In genomic region chr12:108635997-108636808, GRCh38 we compare ENCODE assay signal across 11 cellular contexts. TPM values are rescaled to one million over a fixed set of nuclear protein-coding genes. Genes with fewer than 3 reads are reported as not detected.
DNase-seq lines count a peak whose midpoint lies in the region; ATAC-seq and TF ChIP-seq lines count a peak whose summit lies in the region.
"Had no signal": no experiment of that assay in that cellular context is flagged by ENCODE, and none has a peak within 500 bp of the region (broad histone marks: within the 10 kb centered on the region; RNA-seq: fewer than 3 reads in every experiment).

No MANE protein-coding gene starts in this region.

- peak overlapping the region; percentile 86 for H3K9ac ChIP-seq in DND-41 (ENCODE audit: low read depth, low read length)

- H3K9me3 ChIP-seq in DND-41 (ENCODE audit: insufficient read depth, low read length, severe bottlenecking) (no peaks in the 10 kb centered on the region), HEK293 (ENCODE audit: control insufficient read depth, insufficient read depth, low read depth, low read length) (no peaks in the 10 kb centered on the region), mononuclear cell (ENCODE audit: low read depth, low read length) (no peaks in the 10 kb centered on the region), left ventricle myocardium inferior (replicated peaks) (no peaks in the 10 kb centered on the region)

- DNase-seq in DND-41 (peak; percentile 55), DMS53 (lab: John Stamatoyannopoulos, UW) (no peak), NCI-H2196 treated with DMSO at 0.1 percent for 48 hours (lab: John Stamatoyannopoulos, UW; ENCODE audit: unreplicated experiment) (no peak), HuH-7.5 (ENCODE audit: low spot score) (no peak), left ventricle myocardium inferior (no peak)
- DNase-seq in T-helper 2 cell treated with Interferon-gamma antibody and Interleukin-4, amounts not matched to agents 5 μg/mL and 100 μg/mL, for 36 hours (ENCODE audit: low spot score), result no peak
- DNase-seq: NCI-H524 treated with DMSO at 0.1 percent for 48 hours, occipital lobe, T-helper 9 cell had no signal

- H3K27ac Mint-ChIP-seq in T-helper 2 cell treated with Interferon-gamma antibody and Interleukin-4, amounts not matched to agents 5 μg/mL and 100 μg/mL, for 36 hours, result peak overlapping the region; percentile 99

- peaks cover 20% of the 10 kb centered on the region for H3K36me3 Mint-ChIP-seq in T-helper 2 cell treated with Interferon-gamma antibody and Interleukin-4, amounts not matched to agents 5 μg/mL and 100 μg/mL, for 36 hours (ENCODE audit: low read depth)

- H3K4me3 Mint-ChIP-seq in T-helper 2 cell treated with Interferon-gamma antibody and Interleukin-4, amounts not matched to agents 5 μg/mL and 100 μg/mL, for 36 hours, result peak overlapping the region; percentile 99

- POLR2A ChIA-PET in HEK293 (lab: Yijun Ruan, JAX), result interaction anchor here (0.6 to 1.4 kb wide), 2 partner anchors 11 to 74 kb away, joined by 4 to 7 read pairs; partner anchors contain the start of gene ISCU

- no peaks in the 10 kb centered on the region for H3K27me3 ChIP-seq in DND-41 (ENCODE audit: insufficient read depth, low read length, poor library complexity)
- no peaks in the 10 kb centered on the region for H3K27me3 ChIP-seq in mononuclear cell (ENCODE audit: insufficient read depth, low read length)
- no peaks in the 10 kb centered on the region for H3K27me3 ChIP-seq in left ventricle myocardium inferior (ENCODE audit: low read depth)

- H3K4me3 ChIP-seq in DND-41 (ENCODE audit: low read depth in 1 of 2, low read length in 2 of 2), result peak overlapping the region in 1 of 2 experiments; percentile 59; a peak in 2 of 4 replicates
- no peak overlapping the region for H3K4me3 ChIP-seq in HEK293 (ENCODE audit: low read depth, low read length)
- H3K4me3 ChIP-seq in mononuclear cell (ENCODE audit: low read length), result peak overlapping the region; percentile 37
- H3K4me3 ChIP-seq in left ventricle myocardium inferior, result no peak overlapping the region

- no peaks in the 10 kb centered on the region for H3K9me3 Mint-ChIP-seq in T-helper 2 cell treated with Interferon-gamma antibody and Interleukin-4, amounts not matched to agents 5 μg/mL and 100 μg/mL, for 36 hours

- no peaks in the 10 kb centered on the region for H3K27me3 Mint-ChIP-seq in T-helper 2 cell treated with Interferon-gamma antibody and Interleukin-4, amounts not matched to agents 5 μg/mL and 100 μg/mL, for 36 hours (ENCODE audit: low read depth)

- H3K4me1 ChIP-seq in DND-41 (ENCODE audit: insufficient read depth, low read length) (peaks cover 89% of the 10 kb centered on the region), HEK293 (ENCODE audit: control insufficient read depth, insufficient read depth, low read length) (no peaks in the 10 kb centered on the region; the same call in 1 of the 2 replicates), mononuclear cell (ENCODE audit: insufficient read depth, low read length) (peaks cover 93% of the 10 kb centered on the region), left ventricle myocardium inferior (peaks cover 42% of the 10 kb centered on the region)

- H3K4me1 Mint-ChIP-seq in T-helper 2 cell treated with Interferon-gamma antibody and Interleukin-4, amounts not matched to agents 5 μg/mL and 100 μg/mL, for 36 hours (ENCODE audit: low read depth), result peaks cover 36% of the 10 kb centered on the region

- no peak for TF ChIP-seq CTCF in DND-41 (IDR thresholded peaks at IDR 0.05; ENCODE audit: borderline replicate concordance, extremely low read depth, low read length, poor library complexity, severe bottlenecking)
- TF ChIP-seq CTCF in HEK293 (tag by site-specific recombination; IDR thresholded peaks at IDR 0.05), result no peak
- TF ChIP-seq CTCF in left ventricle myocardium inferior (IDR thresholded peaks at IDR 0.05; ENCODE audit: borderline replicate concordance), result no peak

- H3K79me2 ChIP-seq in DND-41 (ENCODE audit: insufficient read depth, low read length), result peaks cover 31% of the 10 kb centered on the region

- H3K27ac ChIP-seq in DND-41 (ENCODE audit: low read length), result peak overlapping the region; percentile 95
- no peak overlapping the region for H3K27ac ChIP-seq in HEK293 (ENCODE audit: extremely low read depth, low read depth, low read length)
- no peak overlapping the region for H3K27ac ChIP-seq in left ventricle myocardium inferior (replicated peaks)

- ATAC-seq in DND-41 (ENCODE audit: insufficient read depth, low read depth), result no peak

- CTCF ChIA-PET in HEK293 (lab: Yijun Ruan, JAX), result interaction anchor here (0.7 to 5.4 kb wide), 4 partner anchors 18 to 167 kb away, joined by 3 to 35 read pairs (median 4); no protein-coding TSS in a partner anchor

- peak overlapping the region; percentile 26; the same call in 1 of the 2 replicates for H2AFZ ChIP-seq in DND-41 (ENCODE audit: low read depth, low read length)

- no peaks in the 10 kb centered on the region; the same call in none of the 2 replicates for H3K36me3 ChIP-seq in DND-41 (ENCODE audit: insufficient read depth, low read length)
- H3K36me3 ChIP-seq in HEK293 (ENCODE audit: control insufficient read depth in 2 of 2, insufficient read depth in 1 of 2, low read length in 2 of 2), result no peaks in the 10 kb centered on the region
- H3K36me3 ChIP-seq in left ventricle myocardium inferior, result no peaks in the 10 kb centered on the region

- H4K20me1 ChIP-seq in DND-41 (ENCODE audit: insufficient read depth, low read length), result no peaks in the 10 kb centered on the region

- intact Hi-C loops in left ventricle myocardium inferior (cut with micrococcal nuclease), result no loop called here

- H3K4me2 ChIP-seq in DND-41 (ENCODE audit: insufficient read depth, low read length), result peak overlapping the region; percentile 78

TF ChIP-seq in HEK293, 187 proteins besides CTCF, POLR2A, EP300 and RAD21:
- TF ChIP-seq ZNF121 (tag by site-specific recombination; IDR thresholded peaks at IDR 0.05) (peak; percentile 75), ZNF391 (tag by site-specific recombination; IDR thresholded peaks at IDR 0.05; ENCODE audit: borderline replicate concordance, low read depth) (no peak)
- TF ChIP-seq, protein P1, sequence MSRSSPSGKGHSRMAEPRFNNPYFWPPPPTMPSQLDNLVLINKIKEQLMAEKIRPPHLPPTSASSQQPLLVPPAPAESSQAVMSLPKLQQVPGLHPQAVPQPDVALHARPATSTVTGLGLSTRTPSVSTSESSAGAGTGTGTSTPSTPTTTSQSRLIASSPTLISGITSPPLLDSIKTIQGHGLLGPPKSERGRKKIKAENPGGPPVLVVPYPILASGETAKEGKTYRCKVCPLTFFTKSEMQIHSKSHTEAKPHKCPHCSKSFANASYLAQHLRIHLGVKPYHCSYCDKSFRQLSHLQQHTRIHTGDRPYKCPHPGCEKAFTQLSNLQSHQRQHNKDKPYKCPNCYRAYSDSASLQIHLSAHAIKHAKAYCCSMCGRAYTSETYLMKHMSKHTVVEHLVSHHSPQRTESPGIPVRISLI (tag by site-specific recombination; IDR thresholded peaks at IDR 0.05), result peak; percentile 43; the same call in 1 of the 2 replicates
TF ChIP-seq in HEK293: peak in this region for 2.

RNA-seq across cellular contexts. Expression of gene SELPLG, which starts 2.5 kb away (rescaled TPM):
- total RNA-seq in mononuclear cell (36.8 TPM), left ventricle myocardium inferior (3.4 TPM)

RNA-seq across cellular contexts. Expression of gene TMEM119, which starts 38.3 kb away (rescaled TPM):
- 1.4 TPM for total RNA-seq in mononuclear cell
- 1.3 TPM for total RNA-seq in left ventricle myocardium inferior
